In the genomic region with DNA sequence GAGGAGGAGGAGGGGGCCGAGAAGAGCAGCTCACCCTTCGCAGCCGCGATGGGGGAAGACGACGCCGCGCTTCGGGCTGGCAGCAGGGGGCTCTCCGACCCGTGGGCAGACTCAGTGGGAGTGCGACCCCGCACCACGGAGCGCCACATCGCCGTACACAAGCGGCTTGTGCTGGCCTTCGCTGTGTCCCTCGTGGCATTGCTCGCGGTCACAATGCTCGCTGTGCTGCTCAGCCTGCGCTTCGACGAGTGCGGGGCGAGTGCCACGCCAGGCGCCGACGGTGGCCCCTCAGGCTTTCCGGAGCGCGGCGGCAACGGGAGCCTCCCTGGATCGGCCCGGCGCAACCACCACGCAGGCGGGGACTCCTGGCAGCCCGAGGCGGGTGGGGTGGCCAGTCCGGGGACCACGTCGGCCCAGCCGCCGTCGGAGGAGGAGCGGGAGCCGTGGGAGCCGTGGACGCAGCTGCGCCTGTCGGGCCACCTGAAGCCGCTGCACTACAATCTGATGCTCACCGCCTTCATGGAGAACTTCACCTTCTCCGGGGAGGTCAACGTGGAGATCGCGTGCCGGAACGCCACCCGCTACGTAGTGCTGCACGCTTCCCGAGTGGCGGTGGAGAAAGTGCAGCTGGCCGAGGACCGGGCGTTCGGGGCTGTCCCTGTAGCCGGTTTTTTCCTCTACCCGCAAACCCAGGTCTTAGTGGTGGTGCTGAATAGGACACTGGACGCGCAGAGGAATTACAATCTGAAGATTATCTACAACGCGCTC, we compare ENCODE assay signal across 8 cellular contexts. TPM values are rescaled to one million over a fixed set of nuclear protein-coding genes. Genes with fewer than 3 reads are reported as not detected.
DNase-seq lines count a peak whose midpoint lies in the region; ATAC-seq and TF ChIP-seq lines count a peak whose summit lies in the region.

No MANE protein-coding gene starts in this region.

- ATAC-seq in GM18868 (IDR thresholded peaks at IDR 0.05; ENCODE audit: unreplicated experiment): no peak
- ATAC-seq in GM19351 (IDR thresholded peaks at IDR 0.05; ENCODE audit: unreplicated experiment): no peak
- no peak for ATAC-seq in GM19023 (IDR thresholded peaks at IDR 0.05; ENCODE audit: unreplicated experiment)

- H2AFZ ChIP-seq in neural cell (ENCODE audit: low read depth, low read length): peak overlapping the region; percentile 28

- peaks cover 8 to 93% (median 10%) of the 10 kb centered on the region in 4 donors for H3K27me3 ChIP-seq in esophagus squamous epithelium
- peaks cover 23% of the 10 kb centered on the region for H3K27me3 ChIP-seq in neural cell (ENCODE audit: insufficient read depth, low read depth, low read length)

- H3K9me3 ChIP-seq in esophagus squamous epithelium: no peaks in the 10 kb centered on the region
- H3K9me3 ChIP-seq in neural cell (ENCODE audit: low read length): no peaks in the 10 kb centered on the region

- TF ChIP-seq CTCF in AG10803 (conservative IDR thresholded peaks at IDR 0.05; ENCODE audit: low read length): no peak
- TF ChIP-seq CTCF in LNCaP clone FGC (IDR thresholded peaks at IDR 0.05; ENCODE audit: control insufficient read depth, extremely low read depth, insufficient read depth): no peak
- no peak for TF ChIP-seq CTCF in esophagus squamous epithelium (IDR thresholded peaks at IDR 0.05)
- peak; percentile 60 for TF ChIP-seq CTCF in neural cell (IDR thresholded peaks at IDR 0.05; ENCODE audit: poor library complexity, severe bottlenecking)

- no peaks in the 10 kb centered on the region for H4K20me1 ChIP-seq in neural cell (ENCODE audit: insufficient read depth)

- peaks cover 4 to 30% (median 14%) of the 10 kb centered on the region in 3 donors for H3K4me1 ChIP-seq in esophagus squamous epithelium

- H3K36me3 ChIP-seq in esophagus squamous epithelium: no peaks in the 10 kb centered on the region
- H3K36me3 ChIP-seq in neural cell (ENCODE audit: insufficient read depth, low read length): no peaks in the 10 kb centered on the region

- H3K9me2 ChIP-seq in neural cell (ENCODE audit: insufficient read depth, low read length): no peaks in the 10 kb centered on the region

- TF ChIP-seq EP300 in neural cell (conservative IDR thresholded peaks at IDR 0.05; ENCODE audit: poor library complexity, severe bottlenecking): no peak

- no peak for DNase-seq in AG10803 (ENCODE audit: low read depth)
- DNase-seq in LNCaP clone FGC (ENCODE audit: low read depth): no peak
- no peak for DNase-seq in esophagus squamous epithelium (lab: John Stamatoyannopoulos, UW)
- no peak for DNase-seq in globus pallidus (ENCODE audit: low spot score)

- peak; percentile 49 for TF ChIP-seq RAD21 in neural cell (conservative IDR thresholded peaks at IDR 0.05)

- H3K27ac ChIP-seq in esophagus squamous epithelium (peak overlapping the region in 2 of 4 donors; percentile 72 to 73), neural cell (ENCODE audit: low read length) (peak overlapping the region; percentile 85)

- intact Hi-C loops in esophagus squamous epithelium (cut with DNase I): no loop called here

- H3K79me2 ChIP-seq in neural cell (replicated peaks; ENCODE audit: insufficient read depth, low read length): peaks cover 63% of the 10 kb centered on the region

- TF ChIP-seq POLR2A in esophagus squamous epithelium (IDR thresholded peaks at IDR 0.05): no peak

- H3K9ac ChIP-seq in neural cell (ENCODE audit: low read length): peak overlapping the region; percentile 84

- H3K4me3 ChIP-seq in AG10803 (ENCODE audit: low read length) (peak overlapping the region; percentile 71), LNCaP clone FGC (ENCODE audit: low read depth, low read length) (peak overlapping the region; percentile 49; the same call in 1 of the 2 replicates), esophagus squamous epithelium (peak overlapping the region; percentile 28 to 65 (median 52)), neural cell (ENCODE audit: low read length) (peak overlapping the region; percentile 81)

- no peaks in the 10 kb centered on the region for H3F3A ChIP-seq in neural cell (ENCODE audit: insufficient read depth, low read length, poor library complexity, severe bottlenecking)

- 5 to 16% methylated on average over 18 to 27 of the region's 79 CpGs for WGBS in esophagus squamous epithelium, 2 donors

- H3K4me2 ChIP-seq in neural cell (ENCODE audit: low read length): no peak overlapping the region

TF ChIP-seq in neural cell, 6 proteins besides CTCF, POLR2A, EP300 and RAD21:
- TF ChIP-seq POLR2AphosphoS5 (IDR thresholded peaks at IDR 0.05): peak; percentile 10
- TF ChIP-seq EZH2 (IDR thresholded peaks at IDR 0.05; ENCODE audit: borderline replicate concordance, insufficient read depth, low read length, poor library complexity, severe bottlenecking): no peak
- peak; percentile 62 for TF ChIP-seq SMC3 (conservative IDR thresholded peaks at IDR 0.05; ENCODE audit: poor library complexity)

RNA-seq across cellular contexts. Expression of gene TRHDE, which starts 0.7 kb away (rescaled TPM):
- total RNA-seq in esophagus squamous epithelium: under 1 TPM in 3 of 4 donors, not detected in 1; under 0.01 to 0.95 (median 0.50) TPM
- 14.7 and 20.6 TPM in 2 replicates for polyA plus RNA-seq in neural cell
- polyA minus RNA-seq in neural cell: 89.9 and 96.2 TPM in 2 replicates
